8 cellular contexts compared by ENCODE assay signal in the genomic region with DNA sequence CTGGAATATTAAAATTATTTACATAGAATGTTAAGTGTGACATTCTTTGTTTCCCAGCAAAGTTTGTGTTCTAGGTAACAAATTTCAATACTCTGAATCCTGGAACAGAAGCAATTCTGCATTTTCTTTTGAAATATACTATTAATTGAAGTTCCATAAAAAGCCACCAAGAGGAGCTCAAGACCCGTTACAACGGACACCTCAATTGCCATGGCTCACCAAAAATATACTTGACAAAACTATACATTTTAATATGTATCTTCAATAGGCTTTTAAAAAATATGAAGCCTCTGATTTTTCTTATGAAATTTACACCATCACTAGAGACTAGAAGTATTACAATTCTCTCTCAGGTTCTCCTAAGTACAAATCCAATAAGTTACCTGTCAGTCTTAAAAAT.
DNase-seq lines count a peak whose midpoint lies in the region; ATAC-seq and TF ChIP-seq lines count a peak whose summit lies in the region.

No MANE protein-coding gene starts in this region.

- H3K27me3 ChIP-seq in PC-3 (ENCODE audit: low read length) (no peaks in the 10 kb centered on the region), esophagus muscularis mucosa (no peaks in the 10 kb centered on the region), tibial nerve (peaks cover 0 to 6% of the 10 kb centered on the region in 2 donors)

- H2AFZ ChIP-seq in PC-3 (ENCODE audit: low read length) = no peak overlapping the region

- TF ChIP-seq CTCF in PC-3 (conservative IDR thresholded peaks at IDR 0.05; ENCODE audit: low read depth, low read length) = peak; percentile 57
- peak; percentile 29 to 39 (median 33) for TF ChIP-seq CTCF in esophagus muscularis mucosa (IDR thresholded peaks at IDR 0.05)
- TF ChIP-seq CTCF in tibial nerve (IDR thresholded peaks at IDR 0.05) = peak; percentile 21 to 47 (median 27)

- intact Hi-C loops in PC-3 (cut with micrococcal nuclease) (loop anchor here (1.0 to 2.0 kb wide), 2 partner anchors 176 to 202 kb away; no protein-coding TSS in a partner anchor), esophagus muscularis mucosa (cut with DNase I) (no loop called here)

- H3F3A ChIP-seq in PC-3 (ENCODE audit: low read length, unreplicated experiment) = no peaks in the 10 kb centered on the region

- H3K4me3 ChIP-seq in PC-3 (ENCODE audit: low read length) (no peak overlapping the region), esophagus muscularis mucosa (no peak overlapping the region), tibial nerve (no peak overlapping the region)

- no peak for TF ChIP-seq POLR2A in esophagus muscularis mucosa (IDR thresholded peaks at IDR 0.05; ENCODE audit: low read depth)
- TF ChIP-seq POLR2A in tibial nerve (IDR thresholded peaks at IDR 0.05) = no peak

- H3K9me3 Mint-ChIP-seq in activated CD8-positive, alpha-beta memory T cell treated with anti-CD3 and anti-CD28 coated beads, Interleukin-2, amount 10 ng/mL, durations not matched to agents 7 days and 5 days (ENCODE audit: low read depth) = no peaks in the 10 kb centered on the region

- H3K27ac ChIP-seq in PC-3 (ENCODE audit: low read length) = no peak overlapping the region
- no peak overlapping the region for H3K27ac ChIP-seq in esophagus muscularis mucosa (replicated peaks in 1 of 4)
- H3K27ac ChIP-seq in tibial nerve = no peak overlapping the region

- H3K36me3 Mint-ChIP-seq in activated CD8-positive, alpha-beta memory T cell treated with anti-CD3 and anti-CD28 coated beads, Interleukin-2, amount 10 ng/mL, durations not matched to agents 7 days and 5 days = peaks cover 3% of the 10 kb centered on the region

- H3K27me3 Mint-ChIP-seq in activated CD8-positive, alpha-beta memory T cell treated with anti-CD3 and anti-CD28 coated beads, Interleukin-2, amount 10 ng/mL, durations not matched to agents 7 days and 5 days = no peaks in the 10 kb centered on the region

- no TSS peak for BruUV-seq in PC-3 (replicated peaks; lab: Mats Ljungman, UMichigan)

- no peaks in the 10 kb centered on the region for H3K9me2 ChIP-seq in PC-3 (replicated peaks; ENCODE audit: low read length)

- TF ChIP-seq EP300 in esophagus muscularis mucosa (IDR thresholded peaks at IDR 0.05) = no peak
- no peak for TF ChIP-seq EP300 in tibial nerve (IDR thresholded peaks at IDR 0.05)

- peak overlapping the region; percentile 87 for H3K27ac Mint-ChIP-seq in activated CD8-positive, alpha-beta memory T cell treated with anti-CD3 and anti-CD28 coated beads, Interleukin-2, amount 10 ng/mL, durations not matched to agents 7 days and 5 days

- no peaks in the 10 kb centered on the region for H3K79me2 ChIP-seq in PC-3 (ENCODE audit: low read length)

- H3K4me3 Mint-ChIP-seq in activated CD8-positive, alpha-beta memory T cell treated with anti-CD3 and anti-CD28 coated beads, Interleukin-2, amount 10 ng/mL, durations not matched to agents 7 days and 5 days = no peak overlapping the region

- no peak for DNase-seq in activated CD8-positive, alpha-beta memory T cell treated with anti-CD3 and anti-CD28 coated beads, Interleukin-2, amount 10 ng/mL, durations not matched to agents 7 days and 5 days
- DNase-seq in activated CD8-positive, alpha-beta memory T cell treated with anti-CD3 and anti-CD28 coated beads for 24 hours = no peak
- DNase-seq in PC-3 = peak; percentile 41
- no peak for DNase-seq in esophagus muscularis mucosa (ENCODE audit: extremely low spot score)
- DNase-seq in tibial nerve (ENCODE audit: low spot score in 2 of 2) = no peak
- no peak for DNase-seq in COR-L47 (lab: John Stamatoyannopoulos, UW)
- no peak for DNase-seq in NCI-H187 treated with DMSO at 0.1 percent for 48 hours (lab: John Stamatoyannopoulos, UW)
- no peak for DNase-seq in NCI-H2029 (lab: John Stamatoyannopoulos, UW)

- H3K9ac ChIP-seq in PC-3 (ENCODE audit: low read length) = no peak overlapping the region

- 16% methylated on average over 2 of the region's 2 CpGs for WGBS in esophagus muscularis mucosa
- WGBS in tibial nerve, 2 donors = 11 to 14% methylated on average over 2 of the region's 2 CpGs

- POLR2A ChIA-PET in PC-3 (lab: Charles Lee; ENCODE audit: unreplicated experiment) = no interaction called here

- ATAC-seq in activated CD8-positive, alpha-beta memory T cell treated with anti-CD3 and anti-CD28 coated beads, Interleukin-2, amount 10 ng/mL, durations not matched to agents 7 days and 5 days = no peak
- no peak for ATAC-seq in PC-3

- H3K36me3 ChIP-seq in PC-3 (ENCODE audit: low read depth, low read length) (no peaks in the 10 kb centered on the region), esophagus muscularis mucosa (no peaks in the 10 kb centered on the region), tibial nerve (no peaks in the 10 kb centered on the region)

- CTCF ChIA-PET in activated CD8-positive, alpha-beta memory T cell treated with anti-CD3 and anti-CD28 coated beads, Interleukin-2, amount 10 ng/mL, durations not matched to agents 7 days and 5 days (lab: Charles Lee) = interaction anchor here (1.0 to 1.7 kb wide), 4 partner anchors 35 to 223 kb away, joined by 3 to 15 read pairs (median 4); no protein-coding TSS in a partner anchor
- CTCF ChIA-PET in PC-3 (lab: Charles Lee) = interaction anchor here (0.6 kb wide), 1 partner anchor 1557 kb away, joined by 4 read pairs; no protein-coding TSS in a partner anchor

- H3K9me3 ChIP-seq in PC-3 (ENCODE audit: low read length) = no peaks in the 10 kb centered on the region
- H3K9me3 ChIP-seq in esophagus muscularis mucosa = no peaks in the 10 kb centered on the region
- H3K9me3 ChIP-seq in tibial nerve = no peaks in the 10 kb centered on the region

- H4K20me1 ChIP-seq in PC-3 (ENCODE audit: low read length) = no peaks in the 10 kb centered on the region

- peaks cover 9% of the 10 kb centered on the region for H3K4me1 ChIP-seq in PC-3 (ENCODE audit: insufficient read depth, low read length)
- peaks cover 0 to 30% (median 20%) of the 10 kb centered on the region in 4 donors for H3K4me1 ChIP-seq in esophagus muscularis mucosa
- peaks cover 0 to 23% (median 5%) of the 10 kb centered on the region in 4 donors for H3K4me1 ChIP-seq in tibial nerve

- H3K4me1 Mint-ChIP-seq in activated CD8-positive, alpha-beta memory T cell treated with anti-CD3 and anti-CD28 coated beads, Interleukin-2, amount 10 ng/mL, durations not matched to agents 7 days and 5 days = peaks cover 48% of the 10 kb centered on the region

- no peak overlapping the region for H3K4me2 ChIP-seq in PC-3 (ENCODE audit: low read length)
